ENCODE assay signal across 19 cellular contexts in the genomic region with DNA sequence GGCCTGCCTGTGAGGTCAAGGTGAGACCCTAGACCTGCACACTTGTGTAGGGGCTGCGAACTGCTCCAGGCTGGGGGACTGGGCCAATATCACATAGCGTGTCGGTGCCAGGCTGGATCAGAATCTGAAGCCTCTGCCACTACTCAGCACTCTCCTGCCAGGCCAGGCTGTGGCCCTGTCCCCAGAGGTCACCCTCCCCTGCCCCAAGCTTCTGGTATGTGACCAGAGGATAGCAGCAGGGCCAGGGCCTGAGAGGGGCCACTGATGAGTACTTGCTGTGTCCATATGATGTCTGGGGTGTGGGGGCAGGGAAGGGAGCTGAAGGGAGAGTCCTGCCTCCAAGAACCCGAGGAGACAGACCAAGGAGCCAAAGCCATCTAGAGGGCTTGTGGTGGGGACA.
"Had no signal": no experiment of that assay in that cellular context is flagged by ENCODE, and none has a peak within 500 bp of the region (broad histone marks: within the 10 kb centered on the region; RNA-seq: fewer than 3 reads in every experiment).

No MANE protein-coding gene starts in this region.

- H3K27me3 Mint-ChIP-seq: central memory CD8-positive, alpha-beta T cell had no signal

- H3K4me2 ChIP-seq: neural progenitor cell had no signal

- H3K27ac Mint-ChIP-seq: immature natural killer cell, natural killer cell had no signal

- H3K4me3 ChIP-seq: lung, neural progenitor cell, psoas muscle, skin epidermis had no signal

- H3K9ac ChIP-seq: neural progenitor cell, parathyroid adenoma had no signal

- H3K4me1 ChIP-seq: foreskin keratinocyte, parathyroid adenoma had no signal

- ATAC-seq: foreskin keratinocyte, left ventricle myocardium superior, natural killer cell, sciatic nerve had no signal

- DNase-seq: dermis blood vessel endothelial cell; foreskin keratinocyte; immature natural killer cell; left cardiac atrium; left ventricle myocardium superior; mesendoderm; natural killer cell; occipital lobe; retina; stimulated activated CD4-positive, alpha-beta T cell treated with anti-CD3 and anti-CD28 coated beads, Interleukin-12 subunit alpha, Interleukin-12 subunit beta, amount 100 ng/mL, for 4 hours; stimulated activated naive CD4-positive, alpha-beta T cell treated with Interleukin-2 at 50 U/mL for 16 hours; trophoblast cell had no signal

- H3K4me1 Mint-ChIP-seq: central memory CD8-positive, alpha-beta T cell; immature natural killer cell had no signal

- H3K36me3 ChIP-seq: neural progenitor cell had no signal

- H3K27ac ChIP-seq: foreskin keratinocyte, neural progenitor cell, parathyroid adenoma, skin epidermis had no signal

- H3K9me3 ChIP-seq: psoas muscle had no signal

- H3K36me3 Mint-ChIP-seq: natural killer cell, neural progenitor cell had no signal

- H3K9me3 Mint-ChIP-seq: central memory CD8-positive, alpha-beta T cell; immature natural killer cell; natural killer cell; neural progenitor cell had no signal

- H3K4me3 Mint-ChIP-seq: central memory CD8-positive, alpha-beta T cell; immature natural killer cell; natural killer cell; neural progenitor cell had no signal

- H2AFZ ChIP-seq: neural progenitor cell, parathyroid adenoma had no signal

- H3K27me3 ChIP-seq: foreskin keratinocyte, neural progenitor cell had no signal
